1 cellular context compared by ENCODE assay signal in genomic region chr11:119251114-119251513, GRCh38.
TF ChIP-seq lines count a peak whose summit lies in the region.

No MANE protein-coding gene starts in this region.

TF ChIP-seq in WTC11, 78 proteins besides CTCF, POLR2A, EP300 and RAD21:
- TF ChIP-seq, protein P1, sequence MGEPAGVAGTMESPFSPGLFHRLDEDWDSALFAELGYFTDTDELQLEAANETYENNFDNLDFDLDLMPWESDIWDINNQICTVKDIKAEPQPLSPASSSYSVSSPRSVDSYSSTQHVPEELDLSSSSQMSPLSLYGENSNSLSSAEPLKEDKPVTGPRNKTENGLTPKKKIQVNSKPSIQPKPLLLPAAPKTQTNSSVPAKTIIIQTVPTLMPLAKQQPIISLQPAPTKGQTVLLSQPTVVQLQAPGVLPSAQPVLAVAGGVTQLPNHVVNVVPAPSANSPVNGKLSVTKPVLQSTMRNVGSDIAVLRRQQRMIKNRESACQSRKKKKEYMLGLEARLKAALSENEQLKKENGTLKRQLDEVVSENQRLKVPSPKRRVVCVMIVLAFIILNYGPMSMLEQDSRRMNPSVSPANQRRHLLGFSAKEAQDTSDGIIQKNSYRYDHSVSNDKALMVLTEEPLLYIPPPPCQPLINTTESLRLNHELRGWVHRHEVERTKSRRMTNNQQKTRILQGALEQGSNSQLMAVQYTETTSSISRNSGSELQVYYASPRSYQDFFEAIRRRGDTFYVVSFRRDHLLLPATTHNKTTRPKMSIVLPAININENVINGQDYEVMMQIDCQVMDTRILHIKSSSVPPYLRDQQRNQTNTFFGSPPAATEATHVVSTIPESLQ (CRISPR knock-in tag; IDR thresholded peaks at IDR 0.05), result no peak
- TF ChIP-seq ZNF232 (CRISPR knock-in tag; IDR thresholded peaks at IDR 0.05), result no peak
- TF ChIP-seq ZNF138 (CRISPR knock-in tag; conservative IDR thresholded peaks at IDR 0.05), result no peak
- no peak for TF ChIP-seq MXD4 (CRISPR knock-in tag; IDR thresholded peaks at IDR 0.05; ENCODE audit: borderline replicate concordance)
- no peak for TF ChIP-seq ERG (CRISPR knock-in tag; IDR thresholded peaks at IDR 0.05)
- TF ChIP-seq ELF4 (CRISPR knock-in tag; IDR thresholded peaks at IDR 0.05; ENCODE audit: low read depth), result no peak
- TF ChIP-seq, protein P2, sequence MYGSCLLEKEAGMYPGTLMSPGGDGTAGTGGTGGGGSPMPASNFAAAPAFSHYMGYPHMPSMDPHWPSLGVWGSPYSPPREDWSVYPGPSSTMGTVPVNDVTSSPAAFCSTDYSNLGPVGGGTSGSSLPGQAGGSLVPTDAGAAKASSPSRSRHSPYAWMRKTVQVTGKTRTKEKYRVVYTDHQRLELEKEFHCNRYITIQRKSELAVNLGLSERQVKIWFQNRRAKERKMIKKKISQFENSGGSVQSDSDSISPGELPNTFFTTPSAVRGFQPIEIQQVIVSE (CRISPR knock-in tag; IDR thresholded peaks at IDR 0.05; ENCODE audit: borderline replicate concordance), result no peak
- TF ChIP-seq ZNF423 (CRISPR knock-in tag; IDR thresholded peaks at IDR 0.05), result no peak
- TF ChIP-seq NR3C1 (CRISPR knock-in tag; conservative IDR thresholded peaks at IDR 0.05; ENCODE audit: low read depth), result no peak
- no peak for TF ChIP-seq ZNF317 (CRISPR knock-in tag; IDR thresholded peaks at IDR 0.05; ENCODE audit: borderline replicate concordance, low read depth)
- TF ChIP-seq, protein P3, sequence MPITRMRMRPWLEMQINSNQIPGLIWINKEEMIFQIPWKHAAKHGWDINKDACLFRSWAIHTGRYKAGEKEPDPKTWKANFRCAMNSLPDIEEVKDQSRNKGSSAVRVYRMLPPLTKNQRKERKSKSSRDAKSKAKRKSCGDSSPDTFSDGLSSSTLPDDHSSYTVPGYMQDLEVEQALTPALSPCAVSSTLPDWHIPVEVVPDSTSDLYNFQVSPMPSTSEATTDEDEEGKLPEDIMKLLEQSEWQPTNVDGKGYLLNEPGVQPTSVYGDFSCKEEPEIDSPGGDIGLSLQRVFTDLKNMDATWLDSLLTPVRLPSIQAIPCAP (CRISPR knock-in tag; IDR thresholded peaks at IDR 0.05), result no peak
- no peak for TF ChIP-seq PREB (CRISPR knock-in tag; IDR thresholded peaks at IDR 0.05; ENCODE audit: borderline replicate concordance)
